In the genomic region with DNA sequence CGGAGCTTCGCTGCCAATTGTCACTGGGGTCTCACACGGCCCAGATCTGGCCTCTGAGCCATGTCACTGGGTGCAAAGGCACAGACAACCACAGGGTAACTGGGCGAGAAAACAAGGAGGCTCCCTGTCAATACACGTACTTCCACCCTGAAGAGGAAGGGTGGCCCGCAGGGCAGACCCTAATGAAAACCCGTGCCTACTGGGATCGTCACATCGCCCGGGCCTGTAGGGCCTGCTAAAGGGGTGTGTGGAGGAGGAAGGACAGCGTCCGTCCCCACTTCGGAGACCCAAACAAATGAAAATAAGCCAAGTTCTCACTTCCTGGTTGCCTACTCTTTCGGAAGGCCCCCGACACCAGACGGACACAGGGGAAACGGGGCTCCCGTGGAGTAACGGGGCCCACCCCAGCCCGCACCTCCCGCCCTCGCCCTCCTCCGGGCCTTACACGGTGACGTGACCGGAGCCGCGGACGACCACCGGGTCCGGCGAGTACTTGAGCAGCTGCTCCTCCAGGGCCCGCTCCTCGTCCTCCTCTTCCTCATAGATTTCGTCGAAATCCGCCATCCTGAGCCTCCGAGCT, we compare ENCODE assay signal across 8 cellular contexts.
DNase-seq lines count a peak whose midpoint lies in the region; ATAC-seq and TF ChIP-seq lines count a peak whose summit lies in the region.

No MANE protein-coding gene starts in this region.

- no peaks in the 10 kb centered on the region for H3K36me3 ChIP-seq in KMS-11 (ENCODE audit: insufficient read depth)
- peaks cover 0 to 19% of the 10 kb centered on the region in 2 donors for H3K36me3 ChIP-seq in muscle layer of duodenum (ENCODE audit: control insufficient read depth in 1 of 2, insufficient read depth in 2 of 2, low read length in 2 of 2)
- H3K36me3 ChIP-seq in stomach smooth muscle (ENCODE audit: control insufficient read depth in 2 of 2, insufficient read depth in 2 of 2, low read length in 2 of 2): no peaks in the 10 kb centered on the region

- H3K4me3 ChIP-seq in KMS-11 (IDR thresholded peaks at IDR 0.05; ENCODE audit: insufficient read depth, low read depth, low read length) (peak overlapping the region; percentile 84), epithelial cell of esophagus (ENCODE audit: low read length) (peak overlapping the region; percentile 86), muscle layer of duodenum (ENCODE audit: low read depth in 1 of 2, low read length in 2 of 2) (peak overlapping the region; percentile 82 to 96), stomach smooth muscle (ENCODE audit: low read length in 2 of 2) (peak overlapping the region; percentile 69 to 97)

- peak; percentile 36 for DNase-seq in GM03348 (ENCODE audit: low spot score)
- DNase-seq in activated CD8-positive, alpha-beta memory T cell treated with anti-CD3 and anti-CD28 coated beads for 4 hours (ENCODE audit: low read depth in 2 of 2): peak; percentile 3 to 7
- peak; percentile 27 for DNase-seq in epithelial cell of esophagus (ENCODE audit: low read depth)
- DNase-seq in DMS153 (lab: John Stamatoyannopoulos, UW): no peak

- TF ChIP-seq CTCF in KMS-11 (conservative IDR thresholded peaks at IDR 0.05; ENCODE audit: low read depth, low read length) (no peak), epithelial cell of esophagus (IDR thresholded peaks at IDR 0.05; ENCODE audit: insufficient read depth, low read depth, low read length, missing control alignments) (no peak)

- H3K4me1 ChIP-seq in KMS-11 (ENCODE audit: low read depth, poor library complexity, severe bottlenecking) (peaks cover 47% of the 10 kb centered on the region), muscle layer of duodenum (ENCODE audit: control insufficient read depth in 1 of 2, insufficient read depth in 2 of 2, low read length in 2 of 2) (peaks cover 6 to 34% of the 10 kb centered on the region in 2 donors), stomach smooth muscle (ENCODE audit: control insufficient read depth, insufficient read depth, low read length) (no peaks in the 10 kb centered on the region)

- no peaks in the 10 kb centered on the region for H3K27me3 ChIP-seq in KMS-11 (ENCODE audit: insufficient read depth, low read depth)
- no peaks in the 10 kb centered on the region for H3K27me3 ChIP-seq in muscle layer of duodenum (ENCODE audit: low read depth, low read length)
- no peaks in the 10 kb centered on the region for H3K27me3 ChIP-seq in stomach smooth muscle (ENCODE audit: control insufficient read depth in 1 of 2, insufficient read depth in 2 of 2, low read length in 2 of 2)

- no peaks in the 10 kb centered on the region for H3K9me3 ChIP-seq in muscle layer of duodenum (ENCODE audit: control insufficient read depth in 1 of 2, low read length in 2 of 2)
- no peaks in the 10 kb centered on the region for H3K9me3 ChIP-seq in stomach smooth muscle (ENCODE audit: control insufficient read depth in 2 of 2, low read length in 2 of 2)

- 0 out of 2 replicates have a peak, but pooled peaks cover 6% of the 10 kb centered on the region for H4K20me1 ChIP-seq in KMS-11 (ENCODE audit: insufficient read depth)

- H2AFZ ChIP-seq in KMS-11 (ENCODE audit: low read depth): peak overlapping the region; percentile 67

- peak overlapping the region; percentile 96 for H3K4me2 ChIP-seq in KMS-11

- H3K9ac ChIP-seq in KMS-11 (peak overlapping the region; percentile 94), stomach smooth muscle (ENCODE audit: low read length in 2 of 2) (peak overlapping the region; percentile 69 to 93)

- H3K27ac ChIP-seq in KMS-11 (peak overlapping the region; percentile 89), muscle layer of duodenum (ENCODE audit: low read length) (peak overlapping the region; percentile 90), stomach smooth muscle (ENCODE audit: low read length) (peak overlapping the region; percentile 80)

- H3K79me2 ChIP-seq in KMS-11 (ENCODE audit: insufficient read depth, low read depth): peaks cover 53% of the 10 kb centered on the region

- peak; percentile 29 for ATAC-seq in GM21529 (IDR thresholded peaks at IDR 0.05; ENCODE audit: unreplicated experiment)
